ENCODE assay signal across 21 cellular contexts in the genomic region with DNA sequence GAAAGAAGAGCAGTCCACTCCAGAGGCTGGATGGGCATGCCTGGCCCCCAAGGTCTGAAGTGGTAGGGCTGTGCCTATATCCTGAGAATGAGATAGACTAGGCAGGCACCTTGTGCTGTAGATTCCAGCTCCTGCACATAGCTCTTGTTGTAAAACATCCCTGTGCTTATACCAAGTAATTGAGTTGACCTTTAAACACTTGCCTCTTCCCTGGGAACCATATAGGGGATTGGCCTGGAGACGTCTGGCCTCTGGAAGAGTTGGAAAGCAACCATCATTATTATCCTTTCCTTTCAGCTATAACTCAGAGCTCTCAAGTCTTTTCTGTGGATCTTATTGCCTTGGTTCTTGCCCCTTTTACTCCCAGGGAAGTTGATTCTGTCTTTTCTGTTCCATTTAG. TPM values are rescaled to one million over a fixed set of nuclear protein-coding genes. Genes with fewer than 3 reads are reported as not detected.
DNase-seq lines count a peak whose midpoint lies in the region; ATAC-seq and TF ChIP-seq lines count a peak whose summit lies in the region.
"Had no signal": no experiment of that assay in that cellular context is flagged by ENCODE, and none has a peak within 500 bp of the region (broad histone marks: within the 10 kb centered on the region; RNA-seq: fewer than 3 reads in every experiment).

No MANE protein-coding gene starts in this region.

- peaks cover 42% of the 10 kb centered on the region for H3K4me1 Mint-ChIP-seq in CD8-positive, alpha-beta T cell (ENCODE audit: low read depth)

- CTCF ChIA-PET in CD8-positive, alpha-beta T cell (lab: Charles Lee), result interaction anchor here (0.7 to 8.8 kb wide), 6 partner anchors 9 to 140 kb away, joined by 3 to 98 read pairs (median 4); a partner anchor contains a TSS

- no peaks in the 10 kb centered on the region for H3K27me3 Mint-ChIP-seq in CD8-positive, alpha-beta T cell (ENCODE audit: low read depth)
- H3K27me3 Mint-ChIP-seq: activated CD4-positive, alpha-beta T cell treated with anti-CD3 and anti-CD28 coated beads, Interleukin-2, amount 10 ng/mL, durations not matched to agents 24 days and 14 days had no signal

- POLR2A ChIA-PET in CD8-positive, alpha-beta T cell (lab: Charles Lee), result interaction anchor here (0.8 to 1.1 kb wide), 2 partner anchors 13 to 72 kb away, joined by 3 to 5 read pairs; no protein-coding TSS in a partner anchor

- no peaks in the 10 kb centered on the region for H3K9me3 ChIP-seq in CD8-positive, alpha-beta T cell (ENCODE audit: low read length)
- H3K9me3 ChIP-seq in esophagus muscularis mucosa, result no peaks in the 10 kb centered on the region
- no peaks in the 10 kb centered on the region for H3K9me3 ChIP-seq in neutrophil
- H3K9me3 ChIP-seq: testis had no signal

- intact Hi-C loops in CD8-positive, alpha-beta T cell (cut with DNase I, micrococcal nuclease), result no loop called here
- intact Hi-C loops in esophagus muscularis mucosa (cut with DNase I) (no loop called here), posterior cingulate gyrus (cut with DNase I) (no loop called here)

- no peak for DNase-seq in CD8-positive, alpha-beta T cell
- no peak for DNase-seq in esophagus muscularis mucosa (ENCODE audit: extremely low spot score)
- DNase-seq in posterior cingulate gyrus, result no peak
- no peak for DNase-seq in NCI-H2196 treated with DMSO at 0.1 percent for 48 hours (lab: John Stamatoyannopoulos, UW; ENCODE audit: unreplicated experiment)
- no peak for DNase-seq in activated gamma-delta T cell treated with Interleukin-2 at 50 U/mL for 16 hours
- DNase-seq in superior temporal gyrus (ENCODE audit: extremely low spot score), result no peak
- DNase-seq: activated CD4-positive, alpha-beta T cell treated with anti-CD3 and anti-CD28 coated beads, Interleukin-2, amount 10 ng/mL, durations not matched to agents 24 days and 14 days; activated naive CD4-positive, alpha-beta T cell; endodermal cell; glutamatergic neuron; NCI-H2171 treated with DMSO at 0.1 percent for 48 hours; nucleus accumbens; PC-3; SHP77 treated with DMSO at 0.1 percent for 48 hours; stimulated activated CD4-positive, alpha-beta T cell treated with anti-CD3 and anti-CD28 coated beads, Interleukin-15, amount 100 ng/mL, for 24 hours; testis had no signal

- TF ChIP-seq CTCF in 22Rv1 (IDR thresholded peaks at IDR 0.05) (no peak), esophagus muscularis mucosa (IDR thresholded peaks at IDR 0.05) (no peak), neutrophil (IDR thresholded peaks at IDR 0.05) (no peak)
- TF ChIP-seq CTCF in CD8-positive, alpha-beta T cell (IDR thresholded peaks at IDR 0.05), result no peak

- peak overlapping the region; percentile 29 for H3K27ac ChIP-seq in 22Rv1
- H3K27ac ChIP-seq in CD8-positive, alpha-beta T cell (ENCODE audit: low read depth, low read length), result no peak overlapping the region
- peak overlapping the region; percentile 7 to 81 (median 68) for H3K27ac ChIP-seq in esophagus muscularis mucosa (replicated peaks in 1 of 4)
- H3K27ac ChIP-seq in neutrophil, result peak overlapping the region; percentile 98
- H3K27ac ChIP-seq: testis had no signal

- H3K9me3 Mint-ChIP-seq in CD8-positive, alpha-beta T cell, result no peaks in the 10 kb centered on the region
- H3K9me3 Mint-ChIP-seq: activated CD4-positive, alpha-beta T cell treated with anti-CD3 and anti-CD28 coated beads, Interleukin-2, amount 10 ng/mL, durations not matched to agents 24 days and 14 days; endodermal cell; mesothelial cell of epicardium had no signal

- peak overlapping the region; percentile 12 for H3K27ac Mint-ChIP-seq in CD8-positive, alpha-beta T cell
- H3K27ac Mint-ChIP-seq: endodermal cell, mesothelial cell of epicardium had no signal

- TF ChIP-seq POLR2A in esophagus muscularis mucosa (IDR thresholded peaks at IDR 0.05; ENCODE audit: low read depth), result no peak

- H3K4me1 ChIP-seq in CD8-positive, alpha-beta T cell (ENCODE audit: insufficient read depth, low read length), result peaks cover 25% of the 10 kb centered on the region
- H3K4me1 ChIP-seq in esophagus muscularis mucosa (peaks cover 29 to 72% (median 59%) of the 10 kb centered on the region in 4 donors), neutrophil (ENCODE audit: control insufficient read depth in 1 of 2, insufficient read depth in 1 of 2, low read depth in 1 of 2, low read length in 1 of 2) (peaks cover 98 to 99% of the 10 kb centered on the region in 2 experiments)

- H3K27me3 ChIP-seq in CD8-positive, alpha-beta T cell (ENCODE audit: insufficient read depth, low read length), result no peaks in the 10 kb centered on the region
- H3K27me3 ChIP-seq in esophagus muscularis mucosa, result no peaks in the 10 kb centered on the region
- H3K27me3 ChIP-seq in neutrophil, result no peaks in the 10 kb centered on the region
- H3K27me3 ChIP-seq: testis had no signal

- no peak for TF ChIP-seq EP300 in esophagus muscularis mucosa (IDR thresholded peaks at IDR 0.05)

- WGBS in esophagus muscularis mucosa, result 46% methylated on average over 1 of the region's 1 CpG

- ATAC-seq in CD8-positive, alpha-beta T cell, result no peak
- ATAC-seq: left lobe of liver, PC-3 had no signal

- peaks cover 21% of the 10 kb centered on the region for H3K36me3 Mint-ChIP-seq in CD8-positive, alpha-beta T cell

- H3K4me3 Mint-ChIP-seq in CD8-positive, alpha-beta T cell, result no peak overlapping the region
- H3K4me3 Mint-ChIP-seq: activated CD4-positive, alpha-beta T cell treated with anti-CD3 and anti-CD28 coated beads, Interleukin-2, amount 10 ng/mL, durations not matched to agents 24 days and 14 days; endodermal cell; mesothelial cell of epicardium had no signal

- H3K36me3 ChIP-seq in CD8-positive, alpha-beta T cell (ENCODE audit: insufficient read depth, low read length), result no peaks in the 10 kb centered on the region
- H3K36me3 ChIP-seq in esophagus muscularis mucosa, result peaks cover 0 to 17% (median 3%) of the 10 kb centered on the region in 4 donors
- H3K36me3 ChIP-seq in neutrophil, result peaks cover 38% of the 10 kb centered on the region

- no peak overlapping the region for H3K4me3 ChIP-seq in CD8-positive, alpha-beta T cell (ENCODE audit: low read depth, low read length)
- H3K4me3 ChIP-seq in esophagus muscularis mucosa (no peak overlapping the region), neutrophil (ENCODE audit: low read depth in 1 of 2, low read length in 1 of 2) (peak overlapping the region; percentile 8 to 51)
- H3K4me3 ChIP-seq: K562, testis had no signal

RNA-seq across cellular contexts. Expression of a gene that starts 15.1 kb away (rescaled TPM):
- total RNA-seq in CD8-positive, alpha-beta T cell, result 1 to 10 TPM; 8.4 to 9.1 TPM
- 10 to 100 TPM; 12.0 to 18.2 (median 14.3) TPM for total RNA-seq in esophagus muscularis mucosa

Comparison
In these comparisons a context has a peak if more than half of its experiments do, and no peak if none do; other contexts are left out.
1. H3K4me3 ChIP-seq: peak in neutrophil (2 of 2); none in CD8-positive, alpha-beta T cell (single experiment) and esophagus muscularis mucosa (0 of 4).